Comparison of ENCODE assay signal across 15 cellular contexts in genomic region chr2:127059559-127059958, GRCh38. TPM values are rescaled to one million over a fixed set of nuclear protein-coding genes. Genes with fewer than 3 reads are reported as not detected.
DNase-seq lines count a peak whose midpoint lies in the region; ATAC-seq, FAIRE-seq and TF ChIP-seq lines count a peak whose summit lies in the region.
"Had no signal": no experiment of that assay in that cellular context is flagged by ENCODE, and none has a peak within 500 bp of the region (broad histone marks: within the 10 kb centered on the region; RNA-seq: fewer than 3 reads in every experiment).

No MANE protein-coding gene starts in this region.

- no peak for ATAC-seq in psoas muscle
- ATAC-seq in HG03457 (IDR thresholded peaks at IDR 0.05; ENCODE audit: unreplicated experiment), result no peak
- ATAC-seq: A549, GM23338, HepG2 had no signal

- H3K36me3 ChIP-seq in psoas muscle (ENCODE audit: insufficient read depth in 1 of 2, low read depth in 1 of 2) (peaks cover 9 to 77% of the 10 kb centered on the region in 2 donors), small intestine (ENCODE audit: control insufficient read depth in 2 of 2, insufficient read depth in 2 of 2, low read length in 2 of 2) (peaks cover 3 to 5% of the 10 kb centered on the region in 2 donors)

- H3K9me3 ChIP-seq in psoas muscle, result no peaks in the 10 kb centered on the region
- no peaks in the 10 kb centered on the region for H3K9me3 ChIP-seq in small intestine (ENCODE audit: control insufficient read depth, low read depth)
- H3K9me3 ChIP-seq: A549, Caco-2 had no signal

- FAIRE-seq in small intestine (lab: Jason Lieb, UNC), result no peak
- FAIRE-seq: A549, GM12892, HepG2 had no signal

- DNase-seq in psoas muscle (peak in 1 of 2 donors; percentile 54), small intestine (no peak), KBM-7 (no peak)
- DNase-seq: Caco-2; CD8-positive, alpha-beta memory T cell; DND-41; GDM1; H7 had no signal

- in situ Hi-C loops in KBM-7 (cut with MboI; ENCODE audit: low pct_unique_long_range_greater_than_20kb, low sequenced_read_pairs), result no loop called here

- peaks cover 46% of the 10 kb centered on the region for H3K4me1 ChIP-seq in psoas muscle
- peaks cover under 1 to 3% of the 10 kb centered on the region in 2 donors for H3K4me1 ChIP-seq in small intestine (ENCODE audit: control insufficient read depth in 2 of 2, insufficient read depth in 1 of 2, low read depth in 1 of 2, low read length in 1 of 2)

- intact Hi-C loops in psoas muscle (cut with DNase I), result no loop called here

- WGBS in psoas muscle, 3 donors, result 91 to 92% (median 91%) methylated on average over 10 of the region's 10 CpGs
- 93 to 95% (median 94%) methylated on average over 10 of the region's 10 CpGs for WGBS in small intestine, 3 donors

- TF ChIP-seq CTCF in psoas muscle (IDR thresholded peaks at IDR 0.05), result no peak

- H3K4me3 ChIP-seq in psoas muscle, result no peak overlapping the region
- H3K4me3 ChIP-seq in small intestine (ENCODE audit: low read depth in 1 of 2, low read length in 2 of 2), result no peak overlapping the region
- H3K4me3 ChIP-seq: A549, GM23338 had no signal

- H3K27ac ChIP-seq in cingulate gyrus (ENCODE audit: low read depth, low read length) (peak overlapping the region; percentile 65), layer of hippocampus (ENCODE audit: low read depth, low read length) (peak overlapping the region; percentile 30), psoas muscle (peak overlapping the region; percentile 30), small intestine (ENCODE audit: low read depth in 1 of 2, low read length in 1 of 2) (no peak overlapping the region)
- H3K27ac ChIP-seq: A549 had no signal

- H3K27me3 ChIP-seq in layer of hippocampus (ENCODE audit: control insufficient read depth, insufficient read depth, low read length), result no peaks in the 10 kb centered on the region
- no peaks in the 10 kb centered on the region for H3K27me3 ChIP-seq in psoas muscle (ENCODE audit: insufficient read depth in 3 of 3, low read length in 2 of 3)
- no peaks in the 10 kb centered on the region for H3K27me3 ChIP-seq in small intestine (ENCODE audit: control insufficient read depth in 2 of 2, insufficient read depth in 2 of 2, low read length in 2 of 2)

RNA-seq across cellular contexts. Expression of gene BIN1, which starts 47.4 kb away (rescaled TPM):
- 1,000 to 10,000 TPM; 1,036 to 1,643 (median 1,260) TPM for total RNA-seq in psoas muscle
- polyA plus RNA-seq in psoas muscle, result 1,000 to 10,000 TPM in 2 of 3 donors, 100 to 1,000 TPM in 1; 615 to 1,667 (median 1,547) TPM
- polyA plus RNA-seq in small intestine, result 10 to 100 TPM in 2 of 3 donors, 1 to 10 TPM in 1; 6.7 to 40.7 (median 16.8) TPM

Comparison
In these comparisons a context has a peak if more than half of its experiments do, and no peak if none do; other contexts are left out.
1. H3K27ac ChIP-seq: peak in cingulate gyrus (single experiment), layer of hippocampus (single experiment) and psoas muscle (single experiment); none in small intestine (0 of 2).
2. RNA of gene BIN1, which starts 47.4 kb away (polyA plus RNA-seq): 615 to 1,667 TPM in psoas muscle; 6.7 to 40.7 TPM in small intestine; every median in the first group is over 10 times any median in the second.